ENCODE assay signal across 1 cellular context in the genomic region with DNA sequence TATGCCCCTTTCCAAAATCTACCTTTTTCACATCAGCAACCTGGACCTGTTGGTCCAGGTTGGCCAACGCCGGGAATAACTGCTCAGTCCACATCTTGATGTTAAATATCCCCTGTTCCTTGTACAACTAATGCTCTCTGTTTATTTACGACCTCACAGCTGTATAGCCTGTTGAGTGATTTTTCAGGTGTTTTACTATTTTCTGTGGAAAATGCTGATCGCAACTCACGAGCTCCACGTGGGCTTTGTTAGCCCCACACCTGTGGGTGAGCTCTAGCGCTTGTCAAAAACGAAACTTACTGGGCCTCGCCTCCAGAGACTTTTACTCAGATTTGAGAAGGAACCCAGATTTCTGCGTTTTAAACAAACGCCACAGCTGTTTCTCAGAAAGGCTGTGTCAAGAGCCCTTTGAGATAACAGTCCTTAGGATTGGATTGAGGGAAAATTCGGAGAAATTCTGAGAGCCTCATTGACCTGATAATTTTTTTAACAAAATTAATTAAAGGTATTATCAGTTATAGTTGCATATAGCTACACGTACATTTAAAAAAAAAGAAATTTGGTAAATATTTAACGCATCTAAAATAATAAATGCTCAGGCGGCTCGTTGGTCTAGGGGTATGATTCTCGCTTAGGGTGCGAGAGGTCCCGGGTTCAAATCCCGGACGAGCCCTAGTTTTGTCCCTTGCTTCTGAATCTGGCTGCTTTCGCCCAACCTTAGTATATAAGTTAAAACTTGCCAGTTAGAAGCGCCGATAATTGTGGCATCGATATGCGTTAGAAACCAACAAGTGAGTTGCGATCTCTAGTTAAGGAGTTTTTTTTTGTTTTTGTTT.
TF ChIP-seq lines count a peak whose summit lies in the region.

No MANE protein-coding gene starts in this region.

TF ChIP-seq in HepG2, 621 proteins besides CTCF, POLR2A, EP300 and RAD21 (continued from another document and continues in another):
- TF ChIP-seq, protein P1, sequence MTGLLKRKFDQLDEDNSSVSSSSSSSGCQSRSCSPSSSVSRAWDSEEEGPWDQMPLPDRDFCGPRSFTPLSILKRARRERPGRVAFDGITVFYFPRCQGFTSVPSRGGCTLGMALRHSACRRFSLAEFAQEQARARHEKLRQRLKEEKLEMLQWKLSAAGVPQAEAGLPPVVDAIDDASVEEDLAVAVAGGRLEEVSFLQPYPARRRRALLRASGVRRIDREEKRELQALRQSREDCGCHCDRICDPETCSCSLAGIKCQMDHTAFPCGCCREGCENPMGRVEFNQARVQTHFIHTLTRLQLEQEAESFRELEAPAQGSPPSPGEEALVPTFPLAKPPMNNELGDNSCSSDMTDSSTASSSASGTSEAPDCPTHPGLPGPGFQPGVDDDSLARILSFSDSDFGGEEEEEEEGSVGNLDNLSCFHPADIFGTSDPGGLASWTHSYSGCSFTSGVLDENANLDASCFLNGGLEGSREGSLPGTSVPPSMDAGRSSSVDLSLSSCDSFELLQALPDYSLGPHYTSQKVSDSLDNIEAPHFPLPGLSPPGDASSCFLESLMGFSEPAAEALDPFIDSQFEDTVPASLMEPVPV (CRISPR knock-in tag; IDR thresholded peaks at IDR 0.05): no peak
- TF ChIP-seq FLYWCH1 (CRISPR knock-in tag; IDR thresholded peaks at IDR 0.05) (no peak), HNF4A (CRISPR knock-in tag; IDR thresholded peaks at IDR 0.05) (no peak), SSRP1 (CRISPR knock-in tag; IDR thresholded peaks at IDR 0.05) (no peak), NFE2L2 (IDR thresholded peaks at IDR 0.05; ENCODE audit: low read length) (no peak), ZNF569 (CRISPR knock-in tag; IDR thresholded peaks at IDR 0.05; ENCODE audit: borderline replicate concordance) (no peak), ZFP1 (CRISPR knock-in tag; IDR thresholded peaks at IDR 0.05) (no peak), ZNF782 (CRISPR knock-in tag; IDR thresholded peaks at IDR 0.05; ENCODE audit: borderline replicate concordance) (no peak), MEIS1 (CRISPR knock-in tag; IDR thresholded peaks at IDR 0.05; ENCODE audit: borderline replicate concordance) (no peak), DR1 (CRISPR knock-in tag; IDR thresholded peaks at IDR 0.05) (no peak), ZNF446 (CRISPR knock-in tag; IDR thresholded peaks at IDR 0.05) (no peak), SRSF4 (IDR thresholded peaks at IDR 0.05; ENCODE audit: low read depth, low read length, poor library complexity, severe bottlenecking) (no peak), NFIB (CRISPR knock-in tag; IDR thresholded peaks at IDR 0.05; ENCODE audit: borderline replicate concordance) (no peak), IRX3 (CRISPR knock-in tag; IDR thresholded peaks at IDR 0.05; ENCODE audit: borderline replicate concordance, low read depth) (no peak), SMC3 (IDR thresholded peaks at IDR 0.05; ENCODE audit: low read length) (no peak), ZNF672 (CRISPR knock-in tag; IDR thresholded peaks at IDR 0.05) (no peak), GABPB1 (CRISPR knock-in tag; IDR thresholded peaks at IDR 0.05) (no peak), ZSCAN9 (CRISPR knock-in tag; IDR thresholded peaks at IDR 0.05; ENCODE audit: borderline replicate concordance) (peak; percentile 41; the same call in 1 of the 2 replicates), CHD4 (IDR thresholded peaks at IDR 0.05; ENCODE audit: borderline replicate concordance, low read length) (no peak), KLF9 (CRISPR knock-in tag; IDR thresholded peaks at IDR 0.05; ENCODE audit: low read depth) (no peak), SNAPC2 (CRISPR knock-in tag; IDR thresholded peaks at IDR 0.05) (0 out of 2 replicates have a peak, but pooled peaks have one; percentile 5), PRPF4 (IDR thresholded peaks at IDR 0.05; ENCODE audit: low read depth, low read length, poor library complexity, severe bottlenecking) (peak; percentile 93), SP140L (CRISPR knock-in tag; IDR thresholded peaks at IDR 0.05; ENCODE audit: borderline replicate concordance) (no peak), KLF11 (CRISPR knock-in tag; IDR thresholded peaks at IDR 0.05) (no peak), NCOR1 (IDR thresholded peaks at IDR 0.05; ENCODE audit: borderline replicate concordance, low read length) (peak; percentile 52; the same call in 1 of the 2 replicates), RBM39 (IDR thresholded peaks at IDR 0.05; ENCODE audit: low read depth, low read length, poor library complexity, severe bottlenecking) (no peak), ZNF530 (CRISPR knock-in tag; IDR thresholded peaks at IDR 0.05; ENCODE audit: low read depth) (no peak), FOXA3 (CRISPR knock-in tag; IDR thresholded peaks at IDR 0.05) (peak; percentile 10; the same call in 1 of the 2 replicates)
- TF ChIP-seq, protein P2, sequence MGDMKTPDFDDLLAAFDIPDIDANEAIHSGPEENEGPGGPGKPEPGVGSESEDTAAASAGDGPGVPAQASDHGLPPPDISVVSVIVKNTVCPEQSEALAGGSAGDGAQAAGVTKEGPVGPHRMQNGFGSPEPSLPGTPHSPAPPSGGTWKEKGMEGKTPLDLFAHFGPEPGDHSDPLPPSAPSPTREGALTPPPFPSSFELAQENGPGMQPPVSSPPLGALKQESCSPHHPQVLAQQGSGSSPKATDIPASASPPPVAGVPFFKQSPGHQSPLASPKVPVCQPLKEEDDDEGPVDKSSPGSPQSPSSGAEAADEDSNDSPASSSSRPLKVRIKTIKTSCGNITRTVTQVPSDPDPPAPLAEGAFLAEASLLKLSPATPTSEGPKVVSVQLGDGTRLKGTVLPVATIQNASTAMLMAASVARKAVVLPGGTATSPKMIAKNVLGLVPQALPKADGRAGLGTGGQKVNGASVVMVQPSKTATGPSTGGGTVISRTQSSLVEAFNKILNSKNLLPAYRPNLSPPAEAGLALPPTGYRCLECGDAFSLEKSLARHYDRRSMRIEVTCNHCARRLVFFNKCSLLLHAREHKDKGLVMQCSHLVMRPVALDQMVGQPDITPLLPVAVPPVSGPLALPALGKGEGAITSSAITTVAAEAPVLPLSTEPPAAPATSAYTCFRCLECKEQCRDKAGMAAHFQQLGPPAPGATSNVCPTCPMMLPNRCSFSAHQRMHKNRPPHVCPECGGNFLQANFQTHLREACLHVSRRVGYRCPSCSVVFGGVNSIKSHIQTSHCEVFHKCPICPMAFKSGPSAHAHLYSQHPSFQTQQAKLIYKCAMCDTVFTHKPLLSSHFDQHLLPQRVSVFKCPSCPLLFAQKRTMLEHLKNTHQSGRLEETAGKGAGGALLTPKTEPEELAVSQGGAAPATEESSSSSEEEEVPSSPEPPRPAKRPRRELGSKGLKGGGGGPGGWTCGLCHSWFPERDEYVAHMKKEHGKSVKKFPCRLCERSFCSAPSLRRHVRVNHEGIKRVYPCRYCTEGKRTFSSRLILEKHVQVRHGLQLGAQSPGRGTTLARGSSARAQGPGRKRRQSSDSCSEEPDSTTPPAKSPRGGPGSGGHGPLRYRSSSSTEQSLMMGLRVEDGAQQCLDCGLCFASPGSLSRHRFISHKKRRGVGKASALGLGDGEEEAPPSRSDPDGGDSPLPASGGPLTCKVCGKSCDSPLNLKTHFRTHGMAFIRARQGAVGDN (CRISPR knock-in tag; IDR thresholded peaks at IDR 0.05): no peak
- TF ChIP-seq, protein P3, sequence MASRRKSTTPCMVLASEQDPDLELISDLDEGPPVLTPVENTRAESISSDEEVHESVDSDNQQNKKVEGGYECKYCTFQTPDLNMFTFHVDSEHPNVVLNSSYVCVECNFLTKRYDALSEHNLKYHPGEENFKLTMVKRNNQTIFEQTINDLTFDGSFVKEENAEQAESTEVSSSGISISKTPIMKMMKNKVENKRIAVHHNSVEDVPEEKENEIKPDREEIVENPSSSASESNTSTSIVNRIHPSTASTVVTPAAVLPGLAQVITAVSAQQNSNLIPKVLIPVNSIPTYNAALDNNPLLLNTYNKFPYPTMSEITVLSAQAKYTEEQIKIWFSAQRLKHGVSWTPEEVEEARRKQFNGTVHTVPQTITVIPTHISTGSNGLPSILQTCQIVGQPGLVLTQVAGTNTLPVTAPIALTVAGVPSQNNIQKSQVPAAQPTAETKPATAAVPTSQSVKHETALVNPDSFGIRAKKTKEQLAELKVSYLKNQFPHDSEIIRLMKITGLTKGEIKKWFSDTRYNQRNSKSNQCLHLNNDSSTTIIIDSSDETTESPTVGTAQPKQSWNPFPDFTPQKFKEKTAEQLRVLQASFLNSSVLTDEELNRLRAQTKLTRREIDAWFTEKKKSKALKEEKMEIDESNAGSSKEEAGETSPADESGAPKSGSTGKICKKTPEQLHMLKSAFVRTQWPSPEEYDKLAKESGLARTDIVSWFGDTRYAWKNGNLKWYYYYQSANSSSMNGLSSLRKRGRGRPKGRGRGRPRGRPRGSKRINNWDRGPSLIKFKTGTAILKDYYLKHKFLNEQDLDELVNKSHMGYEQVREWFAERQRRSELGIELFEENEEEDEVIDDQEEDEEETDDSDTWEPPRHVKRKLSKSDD (CRISPR knock-in tag; IDR thresholded peaks at IDR 0.05; ENCODE audit: low read depth): no peak
- TF ChIP-seq, protein P4, sequence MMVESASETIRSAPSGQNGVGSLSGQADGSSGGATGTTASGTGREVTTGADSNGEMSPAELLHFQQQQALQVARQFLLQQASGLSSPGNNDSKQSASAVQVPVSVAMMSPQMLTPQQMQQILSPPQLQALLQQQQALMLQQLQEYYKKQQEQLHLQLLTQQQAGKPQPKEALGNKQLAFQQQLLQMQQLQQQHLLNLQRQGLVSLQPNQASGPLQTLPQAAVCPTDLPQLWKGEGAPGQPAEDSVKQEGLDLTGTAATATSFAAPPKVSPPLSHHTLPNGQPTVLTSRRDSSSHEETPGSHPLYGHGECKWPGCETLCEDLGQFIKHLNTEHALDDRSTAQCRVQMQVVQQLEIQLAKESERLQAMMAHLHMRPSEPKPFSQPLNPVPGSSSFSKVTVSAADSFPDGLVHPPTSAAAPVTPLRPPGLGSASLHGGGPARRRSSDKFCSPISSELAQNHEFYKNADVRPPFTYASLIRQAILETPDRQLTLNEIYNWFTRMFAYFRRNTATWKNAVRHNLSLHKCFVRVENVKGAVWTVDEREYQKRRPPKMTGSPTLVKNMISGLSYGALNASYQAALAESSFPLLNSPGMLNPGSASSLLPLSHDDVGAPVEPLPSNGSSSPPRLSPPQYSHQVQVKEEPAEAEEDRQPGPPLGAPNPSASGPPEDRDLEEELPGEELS (CRISPR knock-in tag; IDR thresholded peaks at IDR 0.05): no peak
- TF ChIP-seq, protein P5, sequence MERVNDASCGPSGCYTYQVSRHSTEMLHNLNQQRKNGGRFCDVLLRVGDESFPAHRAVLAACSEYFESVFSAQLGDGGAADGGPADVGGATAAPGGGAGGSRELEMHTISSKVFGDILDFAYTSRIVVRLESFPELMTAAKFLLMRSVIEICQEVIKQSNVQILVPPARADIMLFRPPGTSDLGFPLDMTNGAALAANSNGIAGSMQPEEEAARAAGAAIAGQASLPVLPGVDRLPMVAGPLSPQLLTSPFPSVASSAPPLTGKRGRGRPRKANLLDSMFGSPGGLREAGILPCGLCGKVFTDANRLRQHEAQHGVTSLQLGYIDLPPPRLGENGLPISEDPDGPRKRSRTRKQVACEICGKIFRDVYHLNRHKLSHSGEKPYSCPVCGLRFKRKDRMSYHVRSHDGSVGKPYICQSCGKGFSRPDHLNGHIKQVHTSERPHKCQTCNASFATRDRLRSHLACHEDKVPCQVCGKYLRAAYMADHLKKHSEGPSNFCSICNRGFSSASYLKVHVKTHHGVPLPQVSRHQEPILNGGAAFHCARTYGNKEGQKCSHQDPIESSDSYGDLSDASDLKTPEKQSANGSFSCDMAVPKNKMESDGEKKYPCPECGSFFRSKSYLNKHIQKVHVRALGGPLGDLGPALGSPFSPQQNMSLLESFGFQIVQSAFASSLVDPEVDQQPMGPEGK (CRISPR knock-in tag; IDR thresholded peaks at IDR 0.05): no peak
- TF ChIP-seq, protein P6, sequence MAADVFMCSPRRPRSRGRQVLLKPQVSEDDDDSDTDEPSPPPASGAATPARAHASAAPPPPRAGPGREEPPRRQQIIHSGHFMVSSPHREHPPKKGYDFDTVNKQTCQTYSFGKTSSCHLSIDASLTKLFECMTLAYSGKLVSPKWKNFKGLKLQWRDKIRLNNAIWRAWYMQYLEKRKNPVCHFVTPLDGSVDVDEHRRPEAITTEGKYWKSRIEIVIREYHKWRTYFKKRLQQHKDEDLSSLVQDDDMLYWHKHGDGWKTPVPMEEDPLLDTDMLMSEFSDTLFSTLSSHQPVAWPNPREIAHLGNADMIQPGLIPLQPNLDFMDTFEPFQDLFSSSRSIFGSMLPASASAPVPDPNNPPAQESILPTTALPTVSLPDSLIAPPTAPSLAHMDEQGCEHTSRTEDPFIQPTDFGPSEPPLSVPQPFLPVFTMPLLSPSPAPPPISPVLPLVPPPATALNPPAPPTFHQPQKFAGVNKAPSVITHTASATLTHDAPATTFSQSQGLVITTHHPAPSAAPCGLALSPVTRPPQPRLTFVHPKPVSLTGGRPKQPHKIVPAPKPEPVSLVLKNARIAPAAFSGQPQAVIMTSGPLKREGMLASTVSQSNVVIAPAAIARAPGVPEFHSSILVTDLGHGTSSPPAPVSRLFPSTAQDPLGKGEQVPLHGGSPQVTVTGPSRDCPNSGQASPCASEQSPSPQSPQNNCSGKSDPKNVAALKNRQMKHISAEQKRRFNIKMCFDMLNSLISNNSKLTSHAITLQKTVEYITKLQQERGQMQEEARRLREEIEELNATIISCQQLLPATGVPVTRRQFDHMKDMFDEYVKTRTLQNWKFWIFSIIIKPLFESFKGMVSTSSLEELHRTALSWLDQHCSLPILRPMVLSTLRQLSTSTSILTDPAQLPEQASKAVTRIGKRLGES (CRISPR knock-in tag; IDR thresholded peaks at IDR 0.05; ENCODE audit: borderline replicate concordance): no peak
- TF ChIP-seq, protein P7, sequence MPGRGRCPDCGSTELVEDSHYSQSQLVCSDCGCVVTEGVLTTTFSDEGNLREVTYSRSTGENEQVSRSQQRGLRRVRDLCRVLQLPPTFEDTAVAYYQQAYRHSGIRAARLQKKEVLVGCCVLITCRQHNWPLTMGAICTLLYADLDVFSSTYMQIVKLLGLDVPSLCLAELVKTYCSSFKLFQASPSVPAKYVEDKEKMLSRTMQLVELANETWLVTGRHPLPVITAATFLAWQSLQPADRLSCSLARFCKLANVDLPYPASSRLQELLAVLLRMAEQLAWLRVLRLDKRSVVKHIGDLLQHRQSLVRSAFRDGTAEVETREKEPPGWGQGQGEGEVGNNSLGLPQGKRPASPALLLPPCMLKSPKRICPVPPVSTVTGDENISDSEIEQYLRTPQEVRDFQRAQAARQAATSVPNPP (CRISPR knock-in tag; IDR thresholded peaks at IDR 0.05): no peak
- TF ChIP-seq, protein P8, sequence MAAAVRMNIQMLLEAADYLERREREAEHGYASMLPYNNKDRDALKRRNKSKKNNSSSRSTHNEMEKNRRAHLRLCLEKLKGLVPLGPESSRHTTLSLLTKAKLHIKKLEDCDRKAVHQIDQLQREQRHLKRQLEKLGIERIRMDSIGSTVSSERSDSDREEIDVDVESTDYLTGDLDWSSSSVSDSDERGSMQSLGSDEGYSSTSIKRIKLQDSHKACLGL (CRISPR knock-in tag; IDR thresholded peaks at IDR 0.05): no peak
- TF ChIP-seq, protein P9, sequence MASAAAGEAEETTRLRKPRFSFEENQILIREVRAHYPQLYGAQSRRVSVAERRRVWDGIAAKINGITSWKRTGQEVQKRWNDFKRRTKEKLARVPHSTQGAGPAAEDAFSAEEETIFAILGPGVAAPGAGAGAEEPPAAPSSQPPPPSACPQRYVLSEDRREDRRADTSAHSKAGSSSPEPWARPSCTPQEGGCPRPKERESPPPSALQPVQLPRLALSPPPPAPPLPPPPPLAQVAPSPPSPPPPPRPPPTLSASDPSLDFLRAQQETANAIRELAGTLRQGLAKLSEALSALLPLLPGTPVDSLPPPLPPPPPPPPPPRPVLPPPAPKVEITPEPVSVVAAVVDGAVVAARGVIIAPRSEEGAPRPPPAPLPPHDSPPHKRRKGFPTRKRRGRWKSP (CRISPR knock-in tag; IDR thresholded peaks at IDR 0.05): no peak
